8 cellular contexts compared by ENCODE assay signal in genomic region chr17:44222112-44222869, GRCh38. TPM values are rescaled to one million over a fixed set of nuclear protein-coding genes. Genes with fewer than 3 reads are reported as not detected.
DNase-seq lines count a peak whose midpoint lies in the region; ATAC-seq, FAIRE-seq and TF ChIP-seq lines count a peak whose summit lies in the region.

No MANE protein-coding gene starts in this region.

- POLR2A ChIA-PET in activated CD4-positive, alpha-beta T cell treated with anti-CD3 and anti-CD28 coated beads, Interleukin-2, amount 10 ng/mL, durations not matched to agents 7 days and 5 days (lab: Charles Lee): interaction anchor here (0.6 kb wide), 3 partner anchors 13 to 208 kb away, joined by 3 to 9 read pairs (median 3); partner anchors contain the start of gene TMEM101

- CTCF ChIA-PET in activated CD4-positive, alpha-beta T cell treated with anti-CD3 and anti-CD28 coated beads, Interleukin-2, amount 10 ng/mL, durations not matched to agents 7 days and 5 days (lab: Charles Lee): interaction anchor here (0.6 to 5.2 kb wide), 13 partner anchors 9 to 301 kb away, joined by 3 to 56 read pairs (median 3); partner anchors contain the start of genes FAM171A2, GRN and HDAC5

- H3K36me3 ChIP-seq in endodermal cell (ENCODE audit: control insufficient read depth, insufficient read depth, low read length): peaks cover under 1% of the 10 kb centered on the region
- H3K36me3 ChIP-seq in stomach smooth muscle (ENCODE audit: control insufficient read depth in 2 of 2, insufficient read depth in 2 of 2, low read length in 2 of 2): peaks cover 0 to under 1% of the 10 kb centered on the region in 2 donors

- no peaks in the 10 kb centered on the region for H3K27me3 Mint-ChIP-seq in activated CD4-positive, alpha-beta T cell treated with anti-CD3 and anti-CD28 coated beads, Interleukin-2, amount 10 ng/mL, durations not matched to agents 7 days and 5 days
- no peaks in the 10 kb centered on the region for H3K27me3 Mint-ChIP-seq in endodermal cell (ENCODE audit: insufficient read depth)

- no peaks in the 10 kb centered on the region for H3K27me3 ChIP-seq in endodermal cell (ENCODE audit: control insufficient read depth, insufficient read depth, low read length, poor library complexity, severe bottlenecking)
- H3K27me3 ChIP-seq in stomach smooth muscle (ENCODE audit: control insufficient read depth in 1 of 2, insufficient read depth in 2 of 2, low read length in 2 of 2): no peaks in the 10 kb centered on the region

- FAIRE-seq in GM18507 (lab: Jason Lieb, UNC): peak; percentile 42

- no peaks in the 10 kb centered on the region for H3K9me3 Mint-ChIP-seq in activated CD4-positive, alpha-beta T cell treated with anti-CD3 and anti-CD28 coated beads, Interleukin-2, amount 10 ng/mL, durations not matched to agents 7 days and 5 days
- no peaks in the 10 kb centered on the region for H3K9me3 Mint-ChIP-seq in endodermal cell

- H3K4me1 Mint-ChIP-seq in activated CD4-positive, alpha-beta T cell treated with anti-CD3 and anti-CD28 coated beads, Interleukin-2, amount 10 ng/mL, durations not matched to agents 7 days and 5 days: peaks cover 11% of the 10 kb centered on the region
- H3K4me1 Mint-ChIP-seq in endodermal cell: peaks cover 14% of the 10 kb centered on the region

- peak overlapping the region; percentile 93 for H3K4me3 ChIP-seq in endodermal cell (ENCODE audit: low read length)
- H3K4me3 ChIP-seq in stomach smooth muscle (ENCODE audit: low read length in 2 of 2): peak overlapping the region; percentile 85 to 87

- peak overlapping the region; percentile 84 for H3K4me3 Mint-ChIP-seq in activated CD4-positive, alpha-beta T cell treated with anti-CD3 and anti-CD28 coated beads, Interleukin-2, amount 10 ng/mL, durations not matched to agents 7 days and 5 days
- peak overlapping the region; percentile 86 for H3K4me3 Mint-ChIP-seq in endodermal cell

- H3K27ac Mint-ChIP-seq in activated CD4-positive, alpha-beta T cell treated with anti-CD3 and anti-CD28 coated beads, Interleukin-2, amount 10 ng/mL, durations not matched to agents 7 days and 5 days: peak overlapping the region; percentile 92
- peak overlapping the region; percentile 96 for H3K27ac Mint-ChIP-seq in endodermal cell

- H3K9ac ChIP-seq in endodermal cell (ENCODE audit: extremely low read depth, low read length, poor library complexity, severe bottlenecking) (peak overlapping the region; percentile 62), stomach smooth muscle (ENCODE audit: low read length in 2 of 2) (peak overlapping the region; percentile 81 to 82)

- no peak for ATAC-seq in GM19035 (IDR thresholded peaks at IDR 0.05; ENCODE audit: unreplicated experiment)

- TF ChIP-seq CTCF in endodermal cell (conservative IDR thresholded peaks at IDR 0.05): peak; percentile 44

- H3K4me1 ChIP-seq in endodermal cell (ENCODE audit: control insufficient read depth, insufficient read depth, low read length): no peaks in the 10 kb centered on the region
- H3K4me1 ChIP-seq in stomach smooth muscle (ENCODE audit: control insufficient read depth, insufficient read depth, low read length): peaks cover 34% of the 10 kb centered on the region

- H3K9me3 ChIP-seq in endodermal cell (ENCODE audit: control insufficient read depth, low read length) (no peaks in the 10 kb centered on the region), stomach smooth muscle (ENCODE audit: control insufficient read depth in 2 of 2, low read length in 2 of 2) (no peaks in the 10 kb centered on the region)

- WGBS in endodermal cell (ENCODE audit: insufficient coverage in 1 of 2, insufficient read length in 1 of 2), 2 experiments: 2 to 6% methylated on average over 20 to 36 of the region's 36 CpGs

- H3K27ac ChIP-seq in endodermal cell (ENCODE audit: low read depth, low read length) (peak overlapping the region; percentile 87), stomach smooth muscle (ENCODE audit: low read length) (peak overlapping the region; percentile 92)

- peak; percentile 82 for DNase-seq in AG08395 (ENCODE audit: low spot score)
- DNase-seq in GM18507 (ENCODE audit: extremely low spot score, insufficient read length, low read depth): no peak
- peak; percentile 75 for DNase-seq in NCI-H226
- DNase-seq in activated CD4-positive, alpha-beta T cell treated with anti-CD3 and anti-CD28 coated beads, Interleukin-2, amount 10 ng/mL, durations not matched to agents 7 days and 5 days: peak; percentile 62
- peak; percentile 93 for DNase-seq in endodermal cell
- DNase-seq in lung microvascular endothelial cell (ENCODE audit: low read depth in 2 of 2): peak; percentile 68 to 71

- H3K36me3 Mint-ChIP-seq in activated CD4-positive, alpha-beta T cell treated with anti-CD3 and anti-CD28 coated beads, Interleukin-2, amount 10 ng/mL, durations not matched to agents 7 days and 5 days (ENCODE audit: low read depth): peaks cover 21% of the 10 kb centered on the region
- H3K36me3 Mint-ChIP-seq in endodermal cell (ENCODE audit: low read depth): peaks cover 4% of the 10 kb centered on the region

RNA-seq across cellular contexts. Expression of gene UBTF, which starts 2.8 kb away (rescaled TPM):
- 100 to 1,000 TPM; 186 to 195 TPM for total RNA-seq in activated CD4-positive, alpha-beta T cell treated with anti-CD3 and anti-CD28 coated beads, Interleukin-2, amount 10 ng/mL, durations not matched to agents 7 days and 5 days
- 10 to 100 TPM; 62.0 to 89.9 TPM for total RNA-seq in endodermal cell
- polyA plus RNA-seq in endodermal cell (2013, experiment 1 of 2): 51.0 TPM
- 48.4 TPM for polyA plus RNA-seq in endodermal cell (2013, experiment 2 of 2)
- total RNA-seq in lung microvascular endothelial cell: 28.3 and 40.5 TPM in 2 replicates

RNA-seq across cellular contexts. Expression of gene ATXN7L3, which starts 22.6 kb away (rescaled TPM):
- 100 to 1,000 TPM; 110 to 112 TPM for total RNA-seq in activated CD4-positive, alpha-beta T cell treated with anti-CD3 and anti-CD28 coated beads, Interleukin-2, amount 10 ng/mL, durations not matched to agents 7 days and 5 days
- total RNA-seq in endodermal cell: 100 to 1,000 TPM; 118 to 144 TPM
- 72.4 TPM for polyA plus RNA-seq in endodermal cell (2013, experiment 1 of 2)
- polyA plus RNA-seq in endodermal cell (2013, experiment 2 of 2): 72.5 TPM
- 26.8 and 41.7 TPM in 2 replicates for total RNA-seq in lung microvascular endothelial cell

RNA-seq across cellular contexts. Expression of gene TMUB2, which starts 35.5 kb away (rescaled TPM):
- 10 to 100 TPM; 36.6 to 37.1 TPM for total RNA-seq in activated CD4-positive, alpha-beta T cell treated with anti-CD3 and anti-CD28 coated beads, Interleukin-2, amount 10 ng/mL, durations not matched to agents 7 days and 5 days
- total RNA-seq in endodermal cell (10 to 100 TPM; 28.8 to 33.1 TPM), lung microvascular endothelial cell (23.5 and 39.9 TPM in 2 replicates)
- polyA plus RNA-seq in endodermal cell (2013, experiment 1 of 2): 43.4 TPM
- 38.5 TPM for polyA plus RNA-seq in endodermal cell (2013, experiment 2 of 2)

RNA-seq across cellular contexts. Expression of gene SLC4A1, which starts 45.6 kb away (rescaled TPM):
- total RNA-seq in activated CD4-positive, alpha-beta T cell treated with anti-CD3 and anti-CD28 coated beads, Interleukin-2, amount 10 ng/mL, durations not matched to agents 7 days and 5 days: not detected
- total RNA-seq in endodermal cell (under 1 TPM in 1 of 2 donors, not detected in 1; 0.04 TPM), lung microvascular endothelial cell (not detected in 2 replicates)
- not detected for polyA plus RNA-seq in endodermal cell (2013, experiment 1 of 2)
- polyA plus RNA-seq in endodermal cell (2013, experiment 2 of 2): 0.04 TPM

RNA-seq across cellular contexts. Expression of gene ASB16, which starts 51.8 kb away (rescaled TPM):
- total RNA-seq in activated CD4-positive, alpha-beta T cell treated with anti-CD3 and anti-CD28 coated beads, Interleukin-2, amount 10 ng/mL, durations not matched to agents 7 days and 5 days: under 1 TPM in 1 of 2 experiments, not detected in 1; 0.30 TPM
- total RNA-seq in endodermal cell (under 1 TPM in 1 of 2 donors, not detected in 1; 0.53 TPM), lung microvascular endothelial cell (not detected in 2 replicates)
- not detected for polyA plus RNA-seq in endodermal cell (2013, experiment 1 of 2)
- polyA plus RNA-seq in endodermal cell (2013, experiment 2 of 2): 0.33 TPM
